15 cellular contexts compared by ENCODE assay signal in the genomic region with DNA sequence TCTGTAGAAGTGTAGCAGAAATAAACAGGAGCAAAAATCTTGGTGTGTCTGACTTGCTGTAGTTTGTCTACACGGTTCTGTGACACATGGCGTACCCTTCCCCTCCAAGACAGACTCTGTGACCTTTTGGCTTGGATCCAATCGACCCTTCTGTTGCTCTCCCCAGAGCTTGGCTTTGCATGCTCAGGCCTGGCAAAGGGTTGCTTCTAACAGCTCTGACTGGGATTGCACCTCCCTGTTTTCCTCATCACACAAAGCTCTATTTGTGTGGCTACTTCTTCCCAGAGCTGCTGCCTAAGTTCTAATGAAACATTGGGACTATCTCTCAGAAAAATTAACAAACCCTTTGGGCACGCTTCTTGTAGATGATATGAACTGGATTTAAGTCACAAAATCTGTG. TPM values are rescaled to one million over a fixed set of nuclear protein-coding genes. Genes with fewer than 3 reads are reported as not detected.
DNase-seq lines count a peak whose midpoint lies in the region; ATAC-seq lines count a peak whose summit lies in the region.
"Had no signal": no experiment of that assay in that cellular context is flagged by ENCODE, and none has a peak within 500 bp of the region (broad histone marks: within the 10 kb centered on the region; RNA-seq: fewer than 3 reads in every experiment).

No MANE protein-coding gene starts in this region.

- DNase-seq in DMS 273 treated with DMSO at 0.1 percent for 48 hours (lab: John Stamatoyannopoulos, UW), result peak; percentile 81
- peak; percentile 66 for DNase-seq in NCI-H146 treated with DMSO at 0.1 percent for 48 hours (lab: John Stamatoyannopoulos, UW; ENCODE audit: unreplicated experiment)
- peak in 1 of 2 experiments; percentile 28 for DNase-seq in SJSA1 (ENCODE audit: low read depth in 1 of 2, low spot score in 2 of 2)
- peak in 2 of 3 donors; percentile 59 to 64 for DNase-seq in right cardiac atrium
- DNase-seq in activated naive CD4-positive, alpha-beta T cell treated with Interleukin-2 at 50 U/mL for 16 hours, result no peak
- no peak for DNase-seq in T-helper 9 cell
- DNase-seq in kidney tubule cell (ENCODE audit: low spot score), result no peak
- DNase-seq: activated CD4-positive, CD25-positive, alpha-beta regulatory T cell; cerebellar nuclear complex; SIG-M5 had no signal

- 32% methylated on average over 4 of the region's 4 CpGs for WGBS in right cardiac atrium

- H3K36me3 ChIP-seq in SJSA1, result no peaks in the 10 kb centered on the region
- H3K36me3 ChIP-seq: suprapubic skin had no signal

- H3K27ac ChIP-seq in SJSA1 (peak overlapping the region; percentile 74), right cardiac atrium (ENCODE audit: low read length) (no peak overlapping the region)
- H3K27ac ChIP-seq: skin epidermis, suprapubic skin had no signal

- H3K9me3 ChIP-seq in SJSA1 (replicated peaks), result no peaks in the 10 kb centered on the region
- no peaks in the 10 kb centered on the region for H3K9me3 ChIP-seq in right cardiac atrium (ENCODE audit: control insufficient read depth, low read length)
- H3K9me3 ChIP-seq: suprapubic skin had no signal

- intact Hi-C loops in right cardiac atrium (cut with DNase I), result no loop called here

- H3K4me3 ChIP-seq in SJSA1 (no peak overlapping the region), right cardiac atrium (ENCODE audit: low read length) (no peak overlapping the region)
- H3K4me3 ChIP-seq: skin epidermis, suprapubic skin had no signal

- peaks cover 28% of the 10 kb centered on the region for H3K4me1 ChIP-seq in SJSA1 (replicated peaks)
- peaks cover 4% of the 10 kb centered on the region for H3K4me1 ChIP-seq in right cardiac atrium (ENCODE audit: control insufficient read depth, insufficient read depth, low read length)

- H3K27me3 ChIP-seq in SJSA1 (replicated peaks) (no peaks in the 10 kb centered on the region), right cardiac atrium (ENCODE audit: control insufficient read depth, insufficient read depth) (no peaks in the 10 kb centered on the region)
- H3K27me3 ChIP-seq: suprapubic skin had no signal

- peak; percentile 43 to 78 for ATAC-seq in right cardiac atrium
- ATAC-seq in GM19397 (IDR thresholded peaks at IDR 0.05; ENCODE audit: unreplicated experiment), result no peak
- ATAC-seq: left lobe of liver had no signal

RNA-seq across cellular contexts. Expression of a gene that starts 23.9 kb away (rescaled TPM):
- total RNA-seq in SJSA1 (2014; rRNA removed; shearing (Covaris generic)), result 1.3 and 6.0 TPM in 2 replicates
- 1 to 10 TPM; 3.3 to 7.4 (median 5.6) TPM for total RNA-seq in right cardiac atrium
- 17.4 TPM for polyA plus RNA-seq in right cardiac atrium
- total RNA-seq: T-helper 2 cell treated with Interferon-gamma antibody and Interleukin-4, amounts not matched to agents 100 ng/mL and 5 ng/mL, for 36 hours had no signal

Comparison
In these comparisons a context has a peak if more than half of its experiments do, and no peak if none do; other contexts are left out.
1. DNase-seq: peak in DMS 273 treated with DMSO at 0.1 percent for 48 hours (single experiment), NCI-H146 treated with DMSO at 0.1 percent for 48 hours (single experiment) and right cardiac atrium (2 of 3); none in activated naive CD4-positive, alpha-beta T cell treated with Interleukin-2 at 50 U/mL for 16 hours (single experiment), T-helper 9 cell (single experiment) and kidney tubule cell (single experiment).